Comparison of ENCODE assay signal across 9 cellular contexts in the genomic region with DNA sequence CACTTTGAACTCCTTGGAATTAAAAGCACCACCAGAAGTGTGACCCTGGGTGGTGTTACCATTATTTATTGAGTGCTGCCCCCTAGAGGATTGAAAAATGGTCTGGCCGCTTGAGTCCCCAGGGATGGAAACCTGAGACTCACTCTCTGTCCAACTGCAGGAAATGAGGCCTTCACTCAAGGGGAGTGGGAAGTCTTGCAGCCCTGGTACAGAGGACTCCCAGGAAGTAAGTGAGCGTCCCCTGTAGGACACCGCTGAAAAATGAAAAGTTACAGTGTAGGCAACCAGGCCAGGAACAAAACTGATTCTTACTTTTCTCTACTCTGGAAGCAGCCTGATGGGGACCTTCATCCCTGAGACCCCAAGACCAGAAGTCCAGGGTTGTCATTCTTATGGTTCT. TPM values are rescaled to one million over a fixed set of nuclear protein-coding genes. Genes with fewer than 3 reads are reported as not detected.
DNase-seq lines count a peak whose midpoint lies in the region; ATAC-seq and TF ChIP-seq lines count a peak whose summit lies in the region.
"Had no signal": no experiment of that assay in that cellular context is flagged by ENCODE, and none has a peak within 500 bp of the region (broad histone marks: within the 10 kb centered on the region; RNA-seq: fewer than 3 reads in every experiment).

No MANE protein-coding gene starts in this region.

- H3K4me3 Mint-ChIP-seq in T-helper 17 cell (no peak overlapping the region), chondrocyte (ENCODE audit: unreplicated experiment) (no peak overlapping the region)

- TF ChIP-seq POLR2A in right lobe of liver (IDR thresholded peaks at IDR 0.05): no peak

- no peak overlapping the region for H3K27ac Mint-ChIP-seq in T-helper 17 cell
- no peak overlapping the region for H3K27ac Mint-ChIP-seq in chondrocyte (ENCODE audit: unreplicated experiment)
- H3K27ac Mint-ChIP-seq: IgD-negative memory B cell had no signal

- WGBS in right lobe of liver (ENCODE audit: insufficient coverage, low coverage, low lambda C conversion rate, missing lambda C conversion rate): 0% methylated on average over 1 of the region's 3 CpGs

- H3K4me1 Mint-ChIP-seq in T-helper 17 cell (peaks cover 14% of the 10 kb centered on the region), chondrocyte (ENCODE audit: low read depth) (peaks cover 38% of the 10 kb centered on the region)

- no peaks in the 10 kb centered on the region for H3K36me3 ChIP-seq in BJ (ENCODE audit: control insufficient read depth, insufficient read depth, low read length)
- H3K36me3 ChIP-seq in right lobe of liver: no peaks in the 10 kb centered on the region
- no peaks in the 10 kb centered on the region for H3K36me3 ChIP-seq in thoracic aorta

- H3K9me3 ChIP-seq in T-helper 17 cell (ENCODE audit: control insufficient read depth, low read length, poor library complexity, severe bottlenecking): no peaks in the 10 kb centered on the region
- H3K9me3 ChIP-seq in right lobe of liver: no peaks in the 10 kb centered on the region
- H3K9me3 ChIP-seq in thoracic aorta: no peaks in the 10 kb centered on the region

- H3K27me3 ChIP-seq in BJ (ENCODE audit: control insufficient read depth, insufficient read depth, low read length) (no peaks in the 10 kb centered on the region), right lobe of liver (peaks cover 0 to 8% of the 10 kb centered on the region in 2 donors), thoracic aorta (replicated peaks; ENCODE audit: insufficient read depth) (no peaks in the 10 kb centered on the region)

- DNase-seq in BJ (ENCODE audit: low read depth) (no peak), NCI-H2081 (lab: John Stamatoyannopoulos, UW) (peak; percentile 76 to 84), T-helper 17 cell (peak in 1 of 3 donors; percentile 28), chondrocyte (ENCODE audit: low spot score) (no peak), right lobe of liver (no peak), thoracic aorta (ENCODE audit: low spot score) (no peak)

- POLR2A ChIA-PET in BJ (lab: Charles Lee): interaction anchor here (0.6 kb wide), 1 partner anchor 862 kb away, joined by 3 read pairs; no protein-coding TSS in a partner anchor

- H3K9me3 Mint-ChIP-seq in chondrocyte (ENCODE audit: low read depth): no peaks in the 10 kb centered on the region
- H3K9me3 Mint-ChIP-seq: IgD-negative memory B cell had no signal

- CTCF ChIA-PET in BJ (lab: Yijun Ruan, JAX): interaction anchor here (0.8 to 2.1 kb wide), 8 partner anchors 27 to 1420 kb away, joined by 3 to 19 read pairs (median 4); no protein-coding TSS in a partner anchor

- intact Hi-C loops in right lobe of liver (cut with DNase I): no loop called here

- H3K36me3 Mint-ChIP-seq in T-helper 17 cell (ENCODE audit: low read depth) (peaks cover 6% of the 10 kb centered on the region), chondrocyte (ENCODE audit: low read depth) (no peaks in the 10 kb centered on the region)
- H3K36me3 Mint-ChIP-seq: IgD-negative memory B cell had no signal

- TF ChIP-seq CTCF in BJ (IDR thresholded peaks at IDR 0.05; ENCODE audit: insufficient read depth, low read depth, low read length): peak; percentile 68
- TF ChIP-seq CTCF in chondrocyte (IDR thresholded peaks at IDR 0.05): peak; percentile 88
- TF ChIP-seq CTCF in right lobe of liver (IDR thresholded peaks at IDR 0.05): peak; percentile 55 to 70 (median 63)
- TF ChIP-seq CTCF in thoracic aorta (IDR thresholded peaks at IDR 0.05): peak; percentile 64

- peaks cover 0 to 12% (median 0%) of the 10 kb centered on the region in 4 donors for H3K4me1 ChIP-seq in right lobe of liver
- H3K4me1 ChIP-seq in thoracic aorta (ENCODE audit: control insufficient read depth in 1 of 2, low read depth in 2 of 2): peaks cover 6 to 29% of the 10 kb centered on the region in 2 donors

- ATAC-seq in GM18861 (IDR thresholded peaks at IDR 0.05; ENCODE audit: unreplicated experiment) (peak; percentile 71), HG03066 (IDR thresholded peaks at IDR 0.05; ENCODE audit: low read depth, unreplicated experiment) (peak; percentile 61), T-helper 17 cell (peak; percentile 34), right lobe of liver (peak; percentile 54 to 65 (median 61)), thoracic aorta (ENCODE audit: insufficient number of reproducible peaks, low FRiP score, low read depth) (no peak)

- H3K27ac ChIP-seq in right lobe of liver (no peak overlapping the region), thoracic aorta (no peak overlapping the region)

- H3K4me3 ChIP-seq in BJ (ENCODE audit: low read depth, low read length) (no peak overlapping the region), right lobe of liver (no peak overlapping the region), thoracic aorta (no peak overlapping the region)

- H3K27me3 Mint-ChIP-seq in T-helper 17 cell: peaks cover 52% of the 10 kb centered on the region
- H3K27me3 Mint-ChIP-seq in chondrocyte (ENCODE audit: low read depth): no peaks in the 10 kb centered on the region

RNA-seq across cellular contexts. Expression of gene NRP2, which starts 2.2 kb away (rescaled TPM):
- 14.7 and 19.7 TPM in 2 replicates for polyA plus RNA-seq in BJ (2011; rRNA removed)
- 16.1 and 16.5 TPM in 2 replicates for polyA minus RNA-seq in BJ (2011; rRNA and poly(A)+ RNA removed)
- total RNA-seq in T-helper 17 cell: 1 to 10 TPM in 1 of 2 donors, under 1 TPM in 1; 0.68 to 3.1 TPM
- 31.7 to 83.7 TPM (median 34.5 TPM) in 3 replicates for total RNA-seq in chondrocyte
- 10 to 100 TPM in 3 of 6 experiments, 1 to 10 TPM in 3; 5.5 to 23.7 (median 8.6) TPM for total RNA-seq in right lobe of liver
- 10 to 100 TPM; 73.5 to 75.1 TPM for total RNA-seq in thoracic aorta

Comparison
In these comparisons a context has a peak if more than half of its experiments do, and no peak if none do; other contexts are left out.
1. DNase-seq: peak in NCI-H2081 (2 of 2); none in BJ (single experiment), chondrocyte (single experiment), right lobe of liver (0 of 3) and thoracic aorta (single experiment).
2. Peak in every context shown above with its lines, with median percentiles within 50 percentile points of each other: CTCF ChIP-seq.